Comparison of ENCODE assay signal across 1 cellular context in genomic region chr19:38826856-38827551, GRCh38.
A peak's percentile ranks its signal among the peaks of the same experiment; 100 is the strongest.
TF ChIP-seq lines count a peak whose summit lies in the region.

No MANE protein-coding gene starts in this region.

TF ChIP-seq in K562, 482 proteins besides CTCF, POLR2A, EP300 and RAD21:
- no peak for TF ChIP-seq SP2 (IDR thresholded peaks at IDR 0.05; ENCODE audit: extremely low read depth, low read depth, low read length, poor library complexity, severe bottlenecking)
- TF ChIP-seq ZNF263 (CRISPR knock-in tag; IDR thresholded peaks at IDR 0.05; ENCODE audit: borderline replicate concordance) = 0 out of 2 replicates have a peak, but pooled peaks have one; percentile 12
TF ChIP-seq in K562: peak in this region for 1.
